Comparison of ENCODE assay signal across 24 cellular contexts in the genomic region with DNA sequence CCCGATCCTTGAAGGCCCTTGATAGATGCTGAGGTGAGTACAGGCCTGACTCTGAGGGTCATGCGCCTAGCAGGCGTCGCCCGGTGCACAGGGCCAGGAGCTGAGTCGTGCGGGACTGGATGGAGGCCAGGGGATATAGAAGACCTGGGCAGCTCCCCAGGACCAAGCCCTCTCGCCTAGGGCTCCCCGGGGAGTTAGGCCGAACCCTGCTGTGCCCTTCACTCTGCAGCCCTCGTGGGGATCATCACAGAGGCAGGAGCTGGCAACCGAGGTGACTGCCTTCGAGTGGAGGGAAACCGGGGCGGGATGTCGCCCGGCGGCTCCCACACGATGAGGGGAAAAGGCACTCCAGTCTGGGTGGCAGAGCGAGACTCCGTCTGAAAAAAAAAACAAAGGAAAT.
"Had no signal": no experiment of that assay in that cellular context is flagged by ENCODE, and none has a peak within 500 bp of the region (broad histone marks: within the 10 kb centered on the region; RNA-seq: fewer than 3 reads in every experiment).

No MANE protein-coding gene starts in this region.

- H3K27me3 ChIP-seq: foreskin keratinocyte, heart left ventricle, ovary, right lobe of liver, testis, transverse colon, uterus had no signal

- H3K36me3 ChIP-seq: ovary, right lobe of liver, transverse colon, uterus had no signal

- H3K27ac ChIP-seq: foreskin keratinocyte, heart left ventricle, left ventricle myocardium inferior, ovary, right lobe of liver, testis, transverse colon, uterus had no signal

- H3K27me3 Mint-ChIP-seq: activated CD4-positive, alpha-beta T cell treated with anti-CD3 and anti-CD28 coated beads for 36 hours; activated CD8-positive, alpha-beta memory T cell treated with anti-CD3 and anti-CD28 coated beads, Interleukin-2, amount 10 ng/mL, durations not matched to agents 7 days and 5 days; activated naive CD8-positive, alpha-beta T cell; central memory CD8-positive, alpha-beta T cell; progenitor cell of endocrine pancreas had no signal

- H3K9me3 Mint-ChIP-seq: activated T-helper 2 cell treated with anti-CD3 and anti-CD28 coated beads, Interferon-gamma antibody, Interleukin-2, Interleukin-4, amounts not matched to agents 10 μg/mL and 5 μg/mL and 100 μg/mL, durations not matched to agents 14 hours and 24 hours and 36 hours; central memory CD8-positive, alpha-beta T cell had no signal

- FAIRE-seq: bronchial epithelial cell had no signal

- H3K36me3 Mint-ChIP-seq: activated naive CD8-positive, alpha-beta T cell had no signal

- H3K27ac Mint-ChIP-seq: activated CD4-positive, alpha-beta T cell treated with anti-CD3 and anti-CD28 coated beads for 36 hours; activated CD8-positive, alpha-beta memory T cell treated with anti-CD3 and anti-CD28 coated beads, Interleukin-2, amount 10 ng/mL, durations not matched to agents 7 days and 5 days; activated CD8-positive, alpha-beta T cell treated with anti-CD3 and anti-CD28 coated beads, Interleukin-2, amount 10 ng/mL, durations not matched to agents 7 days and 5 days; activated naive CD8-positive, alpha-beta T cell; activated T-helper 2 cell treated with anti-CD3 and anti-CD28 coated beads, Interferon-gamma antibody, Interleukin-2, Interleukin-4, amounts not matched to agents 10 μg/mL and 5 μg/mL and 100 μg/mL, durations not matched to agents 14 hours and 24 hours and 36 hours; progenitor cell of endocrine pancreas had no signal

- H3K4me1 ChIP-seq: foreskin keratinocyte, right lobe of liver, testis, uterus had no signal

- ATAC-seq: activated CD4-positive, alpha-beta T cell treated with anti-CD3 and anti-CD28 coated beads for 36 hours; activated CD8-positive, alpha-beta memory T cell treated with anti-CD3 and anti-CD28 coated beads, Interleukin-2, amount 10 ng/mL, durations not matched to agents 7 days and 5 days; activated CD8-positive, alpha-beta T cell treated with anti-CD3 and anti-CD28 coated beads, Interleukin-2, amount 10 ng/mL, durations not matched to agents 7 days and 5 days; foreskin keratinocyte; heart left ventricle; right lobe of liver; stimulated activated naive CD8-positive, alpha-beta T cell treated with anti-CD3 and anti-CD28 coated beads, Interleukin-15, Interleukin-2, amounts not matched to agents 100 U/mL and 50 U/mL, for 24 hours had no signal

- DNase-seq: activated CD4-positive, alpha-beta T cell treated with anti-CD3 and anti-CD28 coated beads for 36 hours; activated CD4-positive, CD25-positive, alpha-beta regulatory T cell; activated CD8-positive, alpha-beta memory T cell treated with anti-CD3 and anti-CD28 coated beads, Interleukin-2, amount 10 ng/mL, durations not matched to agents 7 days and 5 days; activated CD8-positive, alpha-beta T cell treated with anti-CD3 and anti-CD28 coated beads, Interleukin-2, amount 10 ng/mL, durations not matched to agents 7 days and 5 days; activated naive CD4-positive, alpha-beta T cell; activated T-cell treated with anti-CD3 and anti-CD28 coated beads, Interleukin-2, amount 50 U/mL, for 48 hours; anterior cingulate cortex; dermis blood vessel endothelial cell; effector CD4-positive, alpha-beta T cell; foreskin keratinocyte; heart left ventricle; left ventricle myocardium inferior; ovary; right lobe of liver; stimulated activated CD4-positive, alpha-beta T cell treated with anti-CD3 and anti-CD28 coated beads, Interleukin-4, amount 100 ng/mL, for 1 hour; stimulated activated naive CD8-positive, alpha-beta T cell treated with anti-CD3 and anti-CD28 coated beads, Interleukin-15, Interleukin-2, amounts not matched to agents 100 U/mL and 50 U/mL, for 24 hours; testis; transverse colon; uterus had no signal

- H3K4me3 ChIP-seq: heart left ventricle, left ventricle myocardium inferior, ovary, right lobe of liver, testis, transverse colon, uterus had no signal

- H3K9me3 ChIP-seq: heart left ventricle, left ventricle myocardium inferior, ovary, right lobe of liver, testis, transverse colon, uterus had no signal

- H3K4me3 Mint-ChIP-seq: activated CD4-positive, alpha-beta T cell treated with anti-CD3 and anti-CD28 coated beads for 36 hours; activated CD8-positive, alpha-beta memory T cell treated with anti-CD3 and anti-CD28 coated beads, Interleukin-2, amount 10 ng/mL, durations not matched to agents 7 days and 5 days; activated CD8-positive, alpha-beta T cell treated with anti-CD3 and anti-CD28 coated beads, Interleukin-2, amount 10 ng/mL, durations not matched to agents 7 days and 5 days; activated naive CD8-positive, alpha-beta T cell; central memory CD8-positive, alpha-beta T cell had no signal
